10 cellular contexts compared by ENCODE assay signal in the genomic region with DNA sequence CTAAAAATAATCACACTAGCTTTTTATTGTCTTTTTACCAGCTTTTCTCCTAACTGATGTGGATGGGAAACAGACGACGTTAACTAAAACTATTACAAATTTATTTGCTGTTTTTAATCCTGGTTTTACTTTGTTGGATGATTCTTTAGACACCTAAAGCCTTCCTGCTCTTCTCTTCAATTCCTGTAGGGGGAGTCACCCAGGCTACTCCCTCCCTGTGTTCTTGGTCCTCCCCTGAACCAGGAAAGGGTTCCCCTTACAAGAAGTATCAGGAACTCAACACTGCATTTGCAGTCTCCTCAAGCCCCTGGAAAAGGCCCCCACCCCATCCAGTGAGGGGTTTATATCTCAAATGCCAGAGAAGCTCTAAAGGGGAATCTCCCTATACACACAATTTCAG.
DNase-seq lines count a peak whose midpoint lies in the region; ATAC-seq, FAIRE-seq and TF ChIP-seq lines count a peak whose summit lies in the region.
"Had no signal": no experiment of that assay in that cellular context is flagged by ENCODE, and none has a peak within 500 bp of the region (broad histone marks: within the 10 kb centered on the region; RNA-seq: fewer than 3 reads in every experiment).

No MANE protein-coding gene starts in this region.

- no peaks in the 10 kb centered on the region for H3K27me3 ChIP-seq in endothelial cell of umbilical vein (ENCODE audit: control insufficient read depth in 2 of 2, insufficient read depth in 2 of 2, low read length in 2 of 2)
- H3K27me3 ChIP-seq: ascending aorta; BLaER1 treated with 17β-estradiol and CSF1 and Interleukin-3, amounts not matched to agents 10 nM and 100 nM had no signal

- no peak overlapping the region for H2AFZ ChIP-seq in endothelial cell of umbilical vein (ENCODE audit: low read depth, low read length)

- H3K9me1 ChIP-seq in endothelial cell of umbilical vein (replicated peaks; ENCODE audit: control insufficient read depth, extremely low read depth, insufficient read depth, low read length), result no peaks in the 10 kb centered on the region

- H3K9me3 ChIP-seq in endothelial cell of umbilical vein (replicated peaks; ENCODE audit: control insufficient read depth, insufficient read depth, low read length), result no peaks in the 10 kb centered on the region
- H3K9me3 ChIP-seq: ascending aorta had no signal

- no peaks in the 10 kb centered on the region for H3K79me2 ChIP-seq in endothelial cell of umbilical vein (ENCODE audit: control insufficient read depth, insufficient read depth, low read length)

- TF ChIP-seq CTCF in NB4 (IDR thresholded peaks at IDR 0.05; ENCODE audit: low read depth, low read length) (peak; percentile 77), endothelial cell of umbilical vein (IDR thresholded peaks at IDR 0.05; ENCODE audit: extremely low read depth in 1 of 2, insufficient read depth in 1 of 2, low read depth in 1 of 2, low read length in 2 of 2) (peak; percentile 15 to 39), retinal pigment epithelial cell (conservative IDR thresholded peaks at IDR 0.05; ENCODE audit: low read depth, low read length) (peak; percentile 66), GM10248 (IDR thresholded peaks at IDR 0.05; ENCODE audit: control extremely low read depth, extremely low read depth, low read depth, missing control alignments) (no peak)

- H3K36me3 ChIP-seq in endothelial cell of umbilical vein (ENCODE audit: control insufficient read depth in 2 of 2, extremely low read depth in 1 of 2, insufficient read depth in 2 of 2, low read length in 2 of 2), result no peaks in the 10 kb centered on the region
- H3K36me3 ChIP-seq: ascending aorta had no signal

- dilution Hi-C loops in endothelial cell of umbilical vein (cut with MboI; ENCODE audit: extremely low pct_ligation_motif_present, low sequenced_read_pairs), result no loop called here

- no peak for TF ChIP-seq POLR2A in NB4 (IDR thresholded peaks at IDR 0.05; ENCODE audit: extremely low read depth, insufficient read length)
- no peak for TF ChIP-seq POLR2A in endothelial cell of umbilical vein (IDR thresholded peaks at IDR 0.05; ENCODE audit: low read depth, low read length)

- H4K20me1 ChIP-seq in endothelial cell of umbilical vein (replicated peaks; ENCODE audit: control insufficient read depth, extremely low read depth, insufficient read depth, low read length), result no peaks in the 10 kb centered on the region
- H4K20me1 ChIP-seq: BLaER1 treated with 17β-estradiol and CSF1 and Interleukin-3, amounts not matched to agents 10 nM and 100 nM had no signal

- no peak for FAIRE-seq in endothelial cell of umbilical vein (lab: Jason Lieb, UNC)

- intact Hi-C loops in endothelial cell of umbilical vein (cut with micrococcal nuclease), result loop anchor here (5.0 kb wide), 1 partner anchor 202 kb away; no protein-coding TSS in a partner anchor

- no peak overlapping the region for H3K9ac ChIP-seq in endothelial cell of umbilical vein (replicated peaks; ENCODE audit: extremely low read depth, insufficient read depth, low read length)
- H3K9ac ChIP-seq: BLaER1 treated with 17β-estradiol and CSF1 and Interleukin-3, amounts not matched to agents 10 nM and 100 nM had no signal

- CTCF ChIA-PET in endothelial cell of umbilical vein (lab: Charles Lee), result interaction anchor here (1.0 kb wide), 1 partner anchor 14 kb away, joined by 5 read pairs; no protein-coding TSS in a partner anchor
- CTCF ChIA-PET in GM10248 (lab: Yijun Ruan, JAX), result interaction anchor here (1.2 to 1.4 kb wide), 2 partner anchors 8 to 32 kb away, joined by 3 read pairs; no protein-coding TSS in a partner anchor

- no peak overlapping the region for H3K4me3 ChIP-seq in NB4 (ENCODE audit: low read depth, low read length)
- no peak overlapping the region for H3K4me3 ChIP-seq in endothelial cell of umbilical vein (replicated peaks in 1 of 3; ENCODE audit: insufficient read depth in 1 of 3, low read depth in 1 of 3, low read length in 3 of 3)
- no peak overlapping the region for H3K4me3 ChIP-seq in retinal pigment epithelial cell (ENCODE audit: low read length)
- H3K4me3 ChIP-seq: ascending aorta; BLaER1 treated with 17β-estradiol and CSF1 and Interleukin-3, amounts not matched to agents 10 nM and 100 nM had no signal

- POLR2A ChIA-PET in endothelial cell of umbilical vein (lab: Charles Lee), result no interaction called here
- POLR2A ChIA-PET in GM10248 (lab: Yijun Ruan, JAX), result no interaction called here

- no TSS peak for BruUV-seq in endothelial cell of umbilical vein (replicated peaks; lab: Mats Ljungman, UMichigan)

- DNase-seq in NCI-H82 (lab: John Stamatoyannopoulos, UW), result peak; percentile 31
- no peak for DNase-seq in NCI-H82 treated with DMSO at 0.1 percent for 48 hours (lab: John Stamatoyannopoulos, UW; ENCODE audit: unreplicated experiment)
- DNase-seq in NB4 (ENCODE audit: low read depth), result peak; percentile 35
- no peak for DNase-seq in endothelial cell of umbilical vein (ENCODE audit: low read depth, low spot score)
- DNase-seq in retinal pigment epithelial cell (ENCODE audit: low read depth), result no peak
- no peak for DNase-seq in GM10248 (ENCODE audit: extremely low spot score)

- ATAC-seq in GM19351 (IDR thresholded peaks at IDR 0.05; ENCODE audit: unreplicated experiment) (no peak), GM21576 (IDR thresholded peaks at IDR 0.05; ENCODE audit: unreplicated experiment) (no peak)

- H3K4me2 ChIP-seq in endothelial cell of umbilical vein (ENCODE audit: insufficient read depth, low read length), result no peak overlapping the region
- H3K4me2 ChIP-seq: BLaER1 treated with 17β-estradiol and CSF1 and Interleukin-3, amounts not matched to agents 10 nM and 100 nM had no signal

- no peaks in the 10 kb centered on the region for H3K4me1 ChIP-seq in endothelial cell of umbilical vein (ENCODE audit: control insufficient read depth, extremely low read depth, insufficient read depth, low read length)
- H3K4me1 ChIP-seq: ascending aorta; BLaER1 treated with 17β-estradiol and CSF1 and Interleukin-3, amounts not matched to agents 10 nM and 100 nM had no signal

- no peak overlapping the region for H3K27ac ChIP-seq in endothelial cell of umbilical vein (ENCODE audit: insufficient read depth, low read depth, low read length)
- H3K27ac ChIP-seq: ascending aorta; BLaER1 treated with 17β-estradiol and CSF1 and Interleukin-3, amounts not matched to agents 10 nM and 100 nM had no signal

TF ChIP-seq in endothelial cell of umbilical vein, 7 proteins besides CTCF, POLR2A, EP300 and RAD21:
- TF ChIP-seq POLR2AphosphoS5 (IDR thresholded peaks at IDR 0.05; ENCODE audit: insufficient read depth, low read depth, low read length) (no peak), JUN (IDR thresholded peaks at IDR 0.05; ENCODE audit: borderline replicate concordance, insufficient read depth, insufficient read length, low read depth) (no peak), MYC (IDR thresholded peaks at IDR 0.05; ENCODE audit: low read depth, low read length) (no peak), EZH2 (IDR thresholded peaks at IDR 0.05; ENCODE audit: borderline replicate concordance, low read depth, low read length, severe bottlenecking) (no peak), GATA2 (IDR thresholded peaks at IDR 0.05; ENCODE audit: insufficient read depth, insufficient read length, low read depth, low read length) (no peak)

Comparison
In these comparisons a context has a peak if more than half of its experiments do, and no peak if none do; other contexts are left out.
1. DNase-seq: peak in NCI-H82 (single experiment) and NB4 (single experiment); none in NCI-H82 treated with DMSO at 0.1 percent for 48 hours (single experiment), endothelial cell of umbilical vein (single experiment), retinal pigment epithelial cell (single experiment) and GM10248 (single experiment).